ENCODE assay signal across 1 cellular context in genomic region chr4:123408471-123409084, GRCh38.
TF ChIP-seq lines count a peak whose summit lies in the region.

No MANE protein-coding gene starts in this region.

TF ChIP-seq in IMR-90, 13 proteins besides CTCF, POLR2A, EP300 and RAD21 (continued from another document):
- no peak for TF ChIP-seq CHD1 (IDR thresholded peaks at IDR 0.05; ENCODE audit: low read depth, low read length)
- TF ChIP-seq MAZ (IDR thresholded peaks at IDR 0.05; ENCODE audit: borderline replicate concordance, low read depth, low read length) = no peak
- TF ChIP-seq FOS (IDR thresholded peaks at IDR 0.05; ENCODE audit: low read depth, low read length) = no peak
